32 cellular contexts compared by ENCODE assay signal in genomic region chr1:3948344-3948743, GRCh38. TPM values are rescaled to one million over a fixed set of nuclear protein-coding genes. Genes with fewer than 3 reads are reported as not detected.
DNase-seq lines count a peak whose midpoint lies in the region; ATAC-seq, FAIRE-seq and TF ChIP-seq lines count a peak whose summit lies in the region.
"Had no signal": no experiment of that assay in that cellular context is flagged by ENCODE, and none has a peak within 500 bp of the region (broad histone marks: within the 10 kb centered on the region; RNA-seq: fewer than 3 reads in every experiment).

No MANE protein-coding gene starts in this region.

- peaks cover 7% of the 10 kb centered on the region for H3K27me3 Mint-ChIP-seq in glutamatergic neuron (ENCODE audit: unreplicated experiment)

- no peak overlapping the region for H3K27ac Mint-ChIP-seq in glutamatergic neuron (ENCODE audit: unreplicated experiment)
- H3K27ac Mint-ChIP-seq: activated naive CD8-positive, alpha-beta T cell treated with anti-CD3 and anti-CD28 coated beads, Interleukin-2, amount 10 ng/mL, durations not matched to agents 7 days and 5 days; dendritic cell treated with granulocyte-macrophage colony-stimulating factor and Interleukin-4, amounts not matched to agents 40 ng/mL and 50 ng/mL, for 4 days; endodermal cell; naive B cell; T-helper 2 cell treated with Interferon-gamma antibody and Interleukin-4, amounts not matched to agents 5 μg/mL and 100 μg/mL, for 36 hours had no signal

- DNase-seq in DMS153 (lab: John Stamatoyannopoulos, UW): peak; percentile 25
- DNase-seq in DMS153 treated with DMSO at 0.1 percent for 48 hours (lab: John Stamatoyannopoulos, UW; ENCODE audit: unreplicated experiment): no peak
- DNase-seq in MG63: peak; percentile 64
- no peak for DNase-seq in RWPE2 (ENCODE audit: low spot score)
- DNase-seq in islet precursor cell: peak; percentile 82
- no peak for DNase-seq in glutamatergic neuron
- no peak for DNase-seq in small intestine
- no peak for DNase-seq in NCI-H1417 treated with DMSO at 0.1 percent for 48 hours (lab: John Stamatoyannopoulos, UW)
- DNase-seq: activated CD4-positive, alpha-beta T cell treated with anti-CD3 and anti-CD28 coated beads for 4 hours; activated effector memory CD4-positive, alpha-beta T cell treated with anti-CD3 and anti-CD28 coated beads, Interleukin-2, amount 50 U/mL, for 16 hours; activated naive CD8-positive, alpha-beta T cell treated with anti-CD3 and anti-CD28 coated beads, Interleukin-2, amount 10 ng/mL, durations not matched to agents 7 days and 5 days; activated T-cell treated with anti-CD3 and anti-CD28 coated beads, Interleukin-2, amount 50 U/mL, for 1 hour; central memory CD4-positive, alpha-beta T cell; endodermal cell; esophagus squamous epithelium; hypothalamus; left ventricle myocardium superior; naive B cell; NCI-H1105; NCI-H2081; NCI-H446 treated with DMSO at 0.1 percent for 48 hours; psoas muscle; RPMI8226; stimulated activated naive CD8-positive, alpha-beta T cell treated with anti-CD3 and anti-CD28 coated beads, Interleukin-15, Interleukin-2, amounts not matched to agents 100 U/mL and 50 U/mL, for 24 hours; testis had no signal

- H3K27me3 ChIP-seq in MG63 (no peaks in the 10 kb centered on the region), RWPE2 (ENCODE audit: insufficient read depth, poor library complexity, severe bottlenecking) (no peaks in the 10 kb centered on the region), small intestine (ENCODE audit: control insufficient read depth in 2 of 2, insufficient read depth in 2 of 2, low read length in 2 of 2) (peaks cover 0 to 2% of the 10 kb centered on the region in 2 donors)
- H3K27me3 ChIP-seq: ascending aorta, testis, vagina had no signal

- H3K4me1 Mint-ChIP-seq in glutamatergic neuron (ENCODE audit: low read depth, unreplicated experiment): no peaks in the 10 kb centered on the region
- H3K4me1 Mint-ChIP-seq: activated naive CD8-positive, alpha-beta T cell treated with anti-CD3 and anti-CD28 coated beads, Interleukin-2, amount 10 ng/mL, durations not matched to agents 7 days and 5 days; endodermal cell; naive B cell had no signal

- H3K27ac ChIP-seq in RWPE2 (ENCODE audit: poor library complexity, severe bottlenecking) (no peak overlapping the region), small intestine (ENCODE audit: low read depth in 1 of 2, low read length in 1 of 2) (no peak overlapping the region)
- H3K27ac ChIP-seq: 22Rv1, ascending aorta, psoas muscle, testis, vagina had no signal

- FAIRE-seq in small intestine (lab: Jason Lieb, UNC): no peak
- FAIRE-seq: frontal cortex, H1 had no signal

- H3K36me3 Mint-ChIP-seq in glutamatergic neuron (ENCODE audit: unreplicated experiment): peaks cover 4% of the 10 kb centered on the region
- H3K36me3 Mint-ChIP-seq: activated naive CD8-positive, alpha-beta T cell treated with anti-CD3 and anti-CD28 coated beads, Interleukin-2, amount 10 ng/mL, durations not matched to agents 7 days and 5 days; naive B cell had no signal

- H3K4me3 ChIP-seq in MG63 (no peak overlapping the region), RWPE2 (ENCODE audit: severe bottlenecking) (no peak overlapping the region), small intestine (ENCODE audit: low read depth in 1 of 2, low read length in 2 of 2) (no peak overlapping the region)
- H3K4me3 ChIP-seq: ascending aorta, psoas muscle, testis, vagina had no signal

- TF ChIP-seq CTCF in RWPE2 (IDR thresholded peaks at IDR 0.05; ENCODE audit: poor library complexity, severe bottlenecking) (no peak), glutamatergic neuron (IDR thresholded peaks at IDR 0.05; ENCODE audit: partially characterized antibody, unreplicated experiment) (no peak)

- peak; percentile 92 for ATAC-seq in RWPE2 (ENCODE audit: low read depth)
- ATAC-seq: left ventricle myocardium superior; psoas muscle; stimulated activated naive CD8-positive, alpha-beta T cell treated with anti-CD3 and anti-CD28 coated beads, Interleukin-15, Interleukin-2, amounts not matched to agents 100 U/mL and 50 U/mL, for 24 hours had no signal

- no peak overlapping the region for H3K4me3 Mint-ChIP-seq in glutamatergic neuron (ENCODE audit: unreplicated experiment)
- H3K4me3 Mint-ChIP-seq: activated naive CD8-positive, alpha-beta T cell treated with anti-CD3 and anti-CD28 coated beads, Interleukin-2, amount 10 ng/mL, durations not matched to agents 7 days and 5 days; dendritic cell treated with granulocyte-macrophage colony-stimulating factor and Interleukin-4, amounts not matched to agents 40 ng/mL and 50 ng/mL, for 4 days; endodermal cell; naive B cell; T-helper 2 cell treated with Interferon-gamma antibody and Interleukin-4, amounts not matched to agents 5 μg/mL and 100 μg/mL, for 36 hours had no signal

- H3K9me3 ChIP-seq in MG63: no peaks in the 10 kb centered on the region
- no peaks in the 10 kb centered on the region for H3K9me3 ChIP-seq in RWPE2 (ENCODE audit: severe bottlenecking)
- no peaks in the 10 kb centered on the region for H3K9me3 ChIP-seq in small intestine (ENCODE audit: control insufficient read depth, low read depth)
- H3K9me3 ChIP-seq: ascending aorta, esophagus squamous epithelium, psoas muscle, testis, vagina had no signal

- H3K9me3 Mint-ChIP-seq in glutamatergic neuron (ENCODE audit: unreplicated experiment): peaks cover 13% of the 10 kb centered on the region
- H3K9me3 Mint-ChIP-seq: activated naive CD8-positive, alpha-beta T cell treated with anti-CD3 and anti-CD28 coated beads, Interleukin-2, amount 10 ng/mL, durations not matched to agents 7 days and 5 days; dendritic cell treated with granulocyte-macrophage colony-stimulating factor and Interleukin-4, amounts not matched to agents 40 ng/mL and 50 ng/mL, for 4 days; T-helper 2 cell treated with Interferon-gamma antibody and Interleukin-4, amounts not matched to agents 5 μg/mL and 100 μg/mL, for 36 hours had no signal

- 73 to 78% (median 77%) methylated on average over 9 of the region's 9 CpGs for WGBS in small intestine, 3 donors

- peaks cover 3% of the 10 kb centered on the region for H3K4me1 ChIP-seq in RWPE2 (ENCODE audit: insufficient read depth, poor library complexity, severe bottlenecking)
- no peaks in the 10 kb centered on the region for H3K4me1 ChIP-seq in small intestine (ENCODE audit: control insufficient read depth in 2 of 2, insufficient read depth in 1 of 2, low read depth in 1 of 2, low read length in 1 of 2)
- H3K4me1 ChIP-seq: ascending aorta, psoas muscle, testis, vagina had no signal

- H3K36me3 ChIP-seq in MG63: no peaks in the 10 kb centered on the region
- H3K36me3 ChIP-seq in RWPE2 (ENCODE audit: low read depth): no peaks in the 10 kb centered on the region
- no peaks in the 10 kb centered on the region for H3K36me3 ChIP-seq in small intestine (ENCODE audit: control insufficient read depth in 2 of 2, insufficient read depth in 2 of 2, low read length in 2 of 2)
- H3K36me3 ChIP-seq: ascending aorta, esophagus squamous epithelium, vagina had no signal

RNA-seq across cellular contexts. Expression of gene C1orf174, which starts 48.3 kb away (rescaled TPM):
- total RNA-seq in MG63 (2014; rRNA removed; shearing (Covaris generic); ENCODE audit: low replicate concordance): 49.3 and 61.2 TPM in 2 replicates
- 16.9 TPM for total RNA-seq in glutamatergic neuron (ENCODE audit: unreplicated experiment)
- 10 to 100 TPM; 10.8 to 20.1 (median 19.2) TPM for polyA plus RNA-seq in small intestine

Comparison
In these comparisons a context has a peak if more than half of its experiments do, and no peak if none do; other contexts are left out.
1. DNase-seq: peak in DMS153 (single experiment), MG63 (single experiment) and islet precursor cell (single experiment); none in DMS153 treated with DMSO at 0.1 percent for 48 hours (single experiment), RWPE2 (single experiment), glutamatergic neuron (single experiment), small intestine (single experiment) and NCI-H1417 treated with DMSO at 0.1 percent for 48 hours (single experiment).